ENCODE assay signal across 27 cellular contexts in genomic region chr2:238399094-238399493, GRCh38.
"Had no signal": no experiment of that assay in that cellular context is flagged by ENCODE, and none has a peak within 500 bp of the region (broad histone marks: within the 10 kb centered on the region; RNA-seq: fewer than 3 reads in every experiment).

No MANE protein-coding gene starts in this region.

- H2AFZ ChIP-seq: PC-9 had no signal

- H3K27ac ChIP-seq: KMS-11, PC-9 had no signal

- ATAC-seq: activated CD4-positive, alpha-beta T cell treated with anti-CD3 and anti-CD28 coated beads for 36 hours; activated CD4-positive, CD25-positive, alpha-beta regulatory T cell treated with anti-CD3 and anti-CD28 coated beads, Interleukin-2, amount 50 U/mL, for 24 hours; activated CD8-positive, alpha-beta T cell treated with anti-CD3 and anti-CD28 coated beads, Interleukin-2, amount 10 ng/mL, durations not matched to agents 7 days and 5 days; Right ventricle myocardium inferior had no signal

- H3K36me3 Mint-ChIP-seq: activated naive CD4-positive, alpha-beta T cell treated with anti-CD3 and anti-CD28 coated beads, Interleukin-2, amount 50 U/mL, for 24 hours; activated naive CD8-positive, alpha-beta T cell treated with anti-CD3 and anti-CD28 coated beads, Interleukin-2, amount 10 ng/mL, durations not matched to agents 7 days and 5 days had no signal

- H3K27ac Mint-ChIP-seq: activated CD4-positive, alpha-beta T cell treated with anti-CD3 and anti-CD28 coated beads for 36 hours; activated CD4-positive, alpha-beta T cell treated with anti-CD3 and anti-CD28 coated beads, Interleukin-2, amount 10 ng/mL, durations not matched to agents 7 days and 5 days; activated CD8-positive, alpha-beta T cell treated with anti-CD3 and anti-CD28 coated beads, Interleukin-2, amount 10 ng/mL, durations not matched to agents 7 days and 5 days; activated naive CD4-positive, alpha-beta T cell treated with anti-CD3 and anti-CD28 coated beads, Interleukin-2, amount 50 U/mL, for 24 hours; activated naive CD8-positive, alpha-beta T cell treated with anti-CD3 and anti-CD28 coated beads, Interleukin-2, amount 10 ng/mL, durations not matched to agents 7 days and 5 days; activated T-helper 2 cell treated with anti-CD3 and anti-CD28 coated beads, Interferon-gamma antibody, Interleukin-2, Interleukin-4, amounts not matched to agents 10 μg/mL and 5 μg/mL and 100 μg/mL, durations not matched to agents 14 hours and 24 hours and 36 hours; T-helper 2 cell treated with Interferon-gamma antibody and Interleukin-4, amounts not matched to agents 5 μg/mL and 100 μg/mL, for 36 hours had no signal

- H3K4me2 ChIP-seq: KMS-11, PC-9 had no signal

- H3K9me3 Mint-ChIP-seq: activated CD4-positive, alpha-beta T cell treated with anti-CD3 and anti-CD28 coated beads, Interleukin-2, amount 10 ng/mL, durations not matched to agents 7 days and 5 days; activated naive CD4-positive, alpha-beta T cell treated with anti-CD3 and anti-CD28 coated beads, Interleukin-2, amount 50 U/mL, for 24 hours; activated naive CD8-positive, alpha-beta T cell treated with anti-CD3 and anti-CD28 coated beads, Interleukin-2, amount 10 ng/mL, durations not matched to agents 7 days and 5 days; activated T-cell treated with anti-CD3 and anti-CD28 coated beads, Interleukin-2, amount 50 U/mL, for 24 hours; activated T-helper 2 cell treated with anti-CD3 and anti-CD28 coated beads, Interferon-gamma antibody, Interleukin-2, Interleukin-4, amounts not matched to agents 10 μg/mL and 5 μg/mL and 100 μg/mL, durations not matched to agents 14 hours and 24 hours and 36 hours; brain; T-helper 2 cell treated with Interferon-gamma antibody and Interleukin-4, amounts not matched to agents 5 μg/mL and 100 μg/mL, for 36 hours had no signal

- DNase-seq: activated CD4-positive, alpha-beta T cell treated with anti-CD3 and anti-CD28 coated beads for 36 hours; activated CD4-positive, alpha-beta T cell treated with anti-CD3 and anti-CD28 coated beads, Interleukin-2, amount 10 ng/mL, durations not matched to agents 7 days and 5 days; activated CD4-positive, alpha-beta T cell treated with anti-CD3 and anti-CD28 coated beads, Interleukin-2, amount 50 U/mL, for 48 hours; activated CD8-positive, alpha-beta T cell treated with anti-CD3 and anti-CD28 coated beads, Interleukin-2, amount 10 ng/mL, durations not matched to agents 7 days and 5 days; activated gamma-delta T cell; activated naive CD4-positive, alpha-beta T cell treated with Interleukin-2 at 50 U/mL for 16 hours; activated naive CD8-positive, alpha-beta T cell treated with anti-CD3 and anti-CD28 coated beads, Interleukin-2, amount 10 ng/mL, durations not matched to agents 7 days and 5 days; activated T-cell treated with anti-CD3 and anti-CD28 coated beads, Interleukin-2, amount 50 U/mL, for 24 hours; caudate nucleus; cerebellar nuclear complex; NCI-H1048; NCI-H1105 treated with DMSO at 0.1 percent for 48 hours; NCI-H1436; NCI-H1694; NCI-H1930; NCI-H2081 treated with DMSO at 0.1 percent for 48 hours; NCI-H345; NCI-H524 treated with DMSO at 0.1 percent for 48 hours; NK-92 treated with Interleukin-12 subunit alpha and Interleukin-12 subunit beta, amount 100 ng/mL, for 24 hours; PC-9 had no signal

- H3K4me3 ChIP-seq: PC-9 had no signal

- H3K4me1 Mint-ChIP-seq: activated CD4-positive, alpha-beta T cell treated with anti-CD3 and anti-CD28 coated beads for 36 hours; activated CD4-positive, alpha-beta T cell treated with anti-CD3 and anti-CD28 coated beads, Interleukin-2, amount 10 ng/mL, durations not matched to agents 7 days and 5 days; activated naive CD4-positive, alpha-beta T cell treated with anti-CD3 and anti-CD28 coated beads, Interleukin-2, amount 50 U/mL, for 24 hours; activated naive CD8-positive, alpha-beta T cell treated with anti-CD3 and anti-CD28 coated beads, Interleukin-2, amount 10 ng/mL, durations not matched to agents 7 days and 5 days had no signal

- H3K4me3 Mint-ChIP-seq: activated CD4-positive, alpha-beta T cell treated with anti-CD3 and anti-CD28 coated beads for 36 hours; activated CD4-positive, alpha-beta T cell treated with anti-CD3 and anti-CD28 coated beads, Interleukin-2, amount 10 ng/mL, durations not matched to agents 7 days and 5 days; activated CD8-positive, alpha-beta T cell treated with anti-CD3 and anti-CD28 coated beads, Interleukin-2, amount 10 ng/mL, durations not matched to agents 7 days and 5 days; activated naive CD4-positive, alpha-beta T cell treated with anti-CD3 and anti-CD28 coated beads, Interleukin-2, amount 50 U/mL, for 24 hours; activated naive CD8-positive, alpha-beta T cell treated with anti-CD3 and anti-CD28 coated beads, Interleukin-2, amount 10 ng/mL, durations not matched to agents 7 days and 5 days; activated T-cell treated with anti-CD3 and anti-CD28 coated beads, Interleukin-2, amount 50 U/mL, for 24 hours; T-helper 2 cell treated with Interferon-gamma antibody and Interleukin-4, amounts not matched to agents 5 μg/mL and 100 μg/mL, for 36 hours had no signal

- H3K9ac ChIP-seq: KMS-11 had no signal

- H3K27me3 Mint-ChIP-seq: activated CD4-positive, alpha-beta T cell treated with anti-CD3 and anti-CD28 coated beads for 36 hours; activated CD4-positive, alpha-beta T cell treated with anti-CD3 and anti-CD28 coated beads, Interleukin-2, amount 10 ng/mL, durations not matched to agents 7 days and 5 days; activated naive CD4-positive, alpha-beta T cell treated with anti-CD3 and anti-CD28 coated beads, Interleukin-2, amount 50 U/mL, for 24 hours; activated naive CD8-positive, alpha-beta T cell treated with anti-CD3 and anti-CD28 coated beads, Interleukin-2, amount 10 ng/mL, durations not matched to agents 7 days and 5 days; activated T-cell treated with anti-CD3 and anti-CD28 coated beads, Interleukin-2, amount 50 U/mL, for 24 hours; brain had no signal
